ENCODE assay signal across 15 cellular contexts in genomic region chr7:30906520-30907240, GRCh38. TPM values are rescaled to one million over a fixed set of nuclear protein-coding genes. Genes with fewer than 3 reads are reported as not detected.
DNase-seq lines count a peak whose midpoint lies in the region; ATAC-seq and TF ChIP-seq lines count a peak whose summit lies in the region.
"Had no signal": no experiment of that assay in that cellular context is flagged by ENCODE, and none has a peak within 500 bp of the region (broad histone marks: within the 10 kb centered on the region; RNA-seq: fewer than 3 reads in every experiment).

No MANE protein-coding gene starts in this region.

- peak; percentile 9 for ATAC-seq in left lung

- WGBS in GM23248 (ENCODE audit: low coverage in 1 of 2, low lambda C conversion rate in 2 of 2, missing lambda C conversion rate in 2 of 2), 2 experiments: 40 to 44% methylated on average over 9 to 11 of the region's 11 CpGs
- WGBS in adrenal gland, 4 donors: 61 to 73% (median 70%) methylated on average over 9 to 11 of the region's 11 CpGs

- no peaks in the 10 kb centered on the region for H3K79me2 ChIP-seq in GM23248 (ENCODE audit: insufficient read depth)

- H3F3A ChIP-seq in GM23248 (ENCODE audit: insufficient read depth): no peaks in the 10 kb centered on the region

- H3K4me3 ChIP-seq in GM23248: no peak overlapping the region
- no peak overlapping the region for H3K4me3 ChIP-seq in adrenal gland
- no peak overlapping the region for H3K4me3 ChIP-seq in left lung
- peak overlapping the region in 1 of 5 donors; percentile 9 for H3K4me3 ChIP-seq in subcutaneous abdominal adipose tissue (ENCODE audit: low read depth in 1 of 5, low read length in 5 of 5)
- H3K4me3 ChIP-seq: ovary had no signal

- in situ Hi-C loops in GM23248 (cut with MboI): no loop called here

- H3K9me3 ChIP-seq in GM23248 (ENCODE audit: low read depth) (no peaks in the 10 kb centered on the region), adrenal gland (replicated peaks in 1 of 3) (no peaks in the 10 kb centered on the region), left lung (no peaks in the 10 kb centered on the region), subcutaneous abdominal adipose tissue (ENCODE audit: control insufficient read depth in 5 of 5, low read length in 5 of 5) (no peaks in the 10 kb centered on the region)
- H3K9me3 ChIP-seq: ovary had no signal

- H3K4me1 ChIP-seq in GM23248 (ENCODE audit: insufficient read depth): peaks cover 26% of the 10 kb centered on the region
- peaks cover 0 to 4% of the 10 kb centered on the region in 2 donors for H3K4me1 ChIP-seq in adrenal gland (replicated peaks in 1 of 2)
- peaks cover 38 to 68% of the 10 kb centered on the region in 2 donors for H3K4me1 ChIP-seq in left lung
- H3K4me1 ChIP-seq in subcutaneous abdominal adipose tissue (ENCODE audit: control insufficient read depth in 5 of 5, insufficient read depth in 5 of 5, low read length in 5 of 5): peaks cover 12 to 75% (median 72%) of the 10 kb centered on the region in 5 donors

- intact Hi-C loops in adrenal gland (cut with DNase I) (no loop called here), left lung (cut with DNase I) (no loop called here)

- TF ChIP-seq CTCF in adrenal gland (IDR thresholded peaks at IDR 0.05) (no peak), left lung (IDR thresholded peaks at IDR 0.05) (no peak)

- DNase-seq in GM23248 (peak; percentile 92), adrenal gland (peak in 4 of 7 donors; percentile 41 to 81 (median 60)), left lung (peak in 1 of 2 donors; percentile 71), SK-N-DZ (ENCODE audit: low spot score) (no peak), NCI-H2171 treated with DMSO at 0.1 percent for 48 hours (lab: John Stamatoyannopoulos, UW) (no peak)
- no peak for DNase-seq in activated naive CD4-positive, alpha-beta T cell treated with Interleukin-2 at 50 U/mL for 16 hours
- no peak for DNase-seq in activated CD8-positive, alpha-beta memory T cell treated with anti-CD3 and anti-CD28 coated beads for 24 hours
- DNase-seq: activated CD8-positive, alpha-beta memory T cell treated with anti-CD3 and anti-CD28 coated beads, Interleukin-2, amount 50 U/mL, for 48 hours; dermis blood vessel endothelial cell; NCI-H1436; NCI-H748 treated with DMSO at 0.1 percent for 48 hours; ovary; stimulated activated CD4-positive, alpha-beta T cell treated with anti-CD3 and anti-CD28 coated beads, Interleukin-1b, Interleukin-23, amount 100 ng/mL, for 48 hours had no signal

- H3K36me3 ChIP-seq in GM23248 (ENCODE audit: low read depth) (no peaks in the 10 kb centered on the region), adrenal gland (replicated peaks in 1 of 2) (no peaks in the 10 kb centered on the region), left lung (no peaks in the 10 kb centered on the region), subcutaneous abdominal adipose tissue (ENCODE audit: control insufficient read depth in 5 of 5, insufficient read depth in 5 of 5, low read length in 5 of 5) (no peaks in the 10 kb centered on the region)
- H3K36me3 ChIP-seq: ovary had no signal

- no peaks in the 10 kb centered on the region for H3K9me2 ChIP-seq in GM23248 (ENCODE audit: insufficient read depth)

- H3K27me3 ChIP-seq in GM23248 (replicated peaks; ENCODE audit: insufficient read depth): no peaks in the 10 kb centered on the region
- H3K27me3 ChIP-seq in adrenal gland: no peaks in the 10 kb centered on the region
- H3K27me3 ChIP-seq in left lung: no peaks in the 10 kb centered on the region
- no peaks in the 10 kb centered on the region for H3K27me3 ChIP-seq in subcutaneous abdominal adipose tissue (ENCODE audit: control insufficient read depth in 5 of 5, insufficient read depth in 4 of 5, low read length in 5 of 5)
- H3K27me3 ChIP-seq: ovary had no signal

- H2AFZ ChIP-seq in GM23248: no peak overlapping the region

- H3K27ac ChIP-seq in GM23248 (peak overlapping the region; percentile 46), adrenal gland (peak overlapping the region in 1 of 5 donors; percentile 14), left lung (peak overlapping the region; percentile 54 to 58), subcutaneous abdominal adipose tissue (ENCODE audit: low read depth, low read length) (peak overlapping the region; percentile 80)
- H3K27ac ChIP-seq: ovary had no signal

- H4K20me1 ChIP-seq in GM23248 (ENCODE audit: insufficient read depth): no peaks in the 10 kb centered on the region

- TF ChIP-seq POLR2A in adrenal gland (IDR thresholded peaks at IDR 0.05): no peak

- H3K4me2 ChIP-seq in GM23248 (ENCODE audit: unreplicated experiment): peak overlapping the region; percentile 53

- H3K9ac ChIP-seq in GM23248 (peak overlapping the region; percentile 47; the same call in 1 of the 2 replicates), subcutaneous abdominal adipose tissue (ENCODE audit: low read length in 5 of 5) (peak overlapping the region in 4 of 5 donors; percentile 16 to 52 (median 38))

RNA-seq across cellular contexts. Expression of gene AQP1, which starts 5.0 kb away (rescaled TPM):
- 0.54 and 1.1 TPM in 2 replicates for total RNA-seq in GM23248 (2014; rRNA removed; shearing (Covaris generic))
- 0.33 and 0.34 TPM in 2 replicates for polyA plus RNA-seq in GM23248 (2016; fragmentation: Nextera tagmentation; extraction: Ambion mirVana)
- 10 to 100 TPM; 23.3 to 57.8 (median 45.3) TPM for total RNA-seq in adrenal gland
- 10 to 100 TPM; 17.6 to 77.4 (median 23.9) TPM for polyA plus RNA-seq in adrenal gland
- 1,000 to 10,000 TPM in 1 of 2 donors, 100 to 1,000 TPM in 1; 567 to 1,008 TPM for total RNA-seq in left lung
- polyA plus RNA-seq in SK-N-DZ (2014; cell fraction: cytosol; rRNA removed): 6.9 and 9.7 TPM in 2 replicates
- 3.7 and 8.4 TPM in 2 replicates for polyA plus RNA-seq in SK-N-DZ (2014; cell fraction: nucleus; rRNA removed)
- polyA plus RNA-seq: CD14-positive monocyte had no signal

RNA-seq across cellular contexts. Expression of gene GHRHR, which starts 57.1 kb away (rescaled TPM):
- total RNA-seq in GM23248 (2014; rRNA removed; shearing (Covaris generic)): not detected in 2 replicates
- polyA plus RNA-seq in GM23248 (2016; fragmentation: Nextera tagmentation; extraction: Ambion mirVana) (not detected in 2 replicates), adrenal gland (10 to 100 TPM in 1 of 3 donors, under 1 TPM in 2; 0.44 to 11.5 (median 0.68) TPM)
- total RNA-seq in adrenal gland (1 to 10 TPM in 1 of 8 donors, under 1 TPM in 1, not detected in 6; 0.60 to 2.9 TPM), left lung (not detected)
- not detected in 2 replicates for polyA plus RNA-seq in SK-N-DZ (2014; cell fraction: cytosol; rRNA removed)
- polyA plus RNA-seq in SK-N-DZ (2014; cell fraction: nucleus; rRNA removed): not detected in 2 replicates
- total RNA-seq: dermis blood vessel endothelial cell, ovary had no signal
- polyA plus RNA-seq: CD14-positive monocyte, ovary had no signal

Comparison
In these comparisons a context has a peak if more than half of its experiments do, and no peak if none do; other contexts are left out.
1. DNase-seq: peak in GM23248 (single experiment) and adrenal gland (4 of 7); none in SK-N-DZ (single experiment), activated naive CD4-positive, alpha-beta T cell treated with Interleukin-2 at 50 U/mL for 16 hours (single experiment), NCI-H2171 treated with DMSO at 0.1 percent for 48 hours (single experiment) and activated CD8-positive, alpha-beta memory T cell treated with anti-CD3 and anti-CD28 coated beads for 24 hours (single experiment).
2. RNA of gene AQP1, which starts 5.0 kb away (total RNA-seq): 567 to 1,008 TPM in left lung and 23.3 to 57.8 TPM in adrenal gland; 0.54 to 1.1 TPM in GM23248; every median in the first group is over 10 times any median in the second.